Comparison of ENCODE assay signal across 8 cellular contexts in genomic region chrX:76144901-76145590, GRCh38. TPM values are rescaled to one million over a fixed set of nuclear protein-coding genes. Genes with fewer than 3 reads are reported as not detected.
DNase-seq lines count a peak whose midpoint lies in the region; ATAC-seq, FAIRE-seq and TF ChIP-seq lines count a peak whose summit lies in the region.
"Not testable (repeated sequence)": the region's sequence is repeated elsewhere in the genome, so short reads cannot be mapped to it uniquely, and the experiment has no call there.

No MANE protein-coding gene starts in this region.

- H3K9me3 Mint-ChIP-seq in activated naive CD8-positive, alpha-beta T cell treated with anti-CD3 and anti-CD28 coated beads, Interleukin-2, amount 50 U/mL, for 24 hours = not testable (repeated sequence)

- TF ChIP-seq CTCF in upper lobe of left lung (IDR thresholded peaks at IDR 0.05) = not testable (repeated sequence)

- not testable (repeated sequence) for DNase-seq in H54 (ENCODE audit: insufficient read length, low spot score); activated naive CD8-positive, alpha-beta T cell treated with anti-CD3 and anti-CD28 coated beads, Interleukin-2, amount 50 U/mL, for 24 hours; left lobe of liver (ENCODE audit: low spot score); upper lobe of left lung

- H3K36me3 Mint-ChIP-seq in activated naive CD8-positive, alpha-beta T cell treated with anti-CD3 and anti-CD28 coated beads, Interleukin-2, amount 50 U/mL, for 24 hours (ENCODE audit: low read depth) = not testable (repeated sequence)

- not testable (repeated sequence) for H3K4me3 ChIP-seq in upper lobe of left lung

- peak; percentile 61 for FAIRE-seq in H54 (lab: Jason Lieb, UNC)

- H3K4me1 Mint-ChIP-seq in activated naive CD8-positive, alpha-beta T cell treated with anti-CD3 and anti-CD28 coated beads, Interleukin-2, amount 50 U/mL, for 24 hours = peaks cover 22% of the 10 kb centered on the region

- TF ChIP-seq POLR2A in H54 (IDR thresholded peaks at IDR 0.05; ENCODE audit: low read depth, low read length); upper lobe of left lung (IDR thresholded peaks at IDR 0.05): not testable (repeated sequence)

- WGBS in upper lobe of left lung, 2 donors = no CpG with 5 or more reads among the region's 47 CpGs

- not testable (repeated sequence) for H3K27ac Mint-ChIP-seq in activated naive CD8-positive, alpha-beta T cell treated with anti-CD3 and anti-CD28 coated beads, Interleukin-2, amount 50 U/mL, for 24 hours

- not testable (repeated sequence) for TF ChIP-seq EP300 in upper lobe of left lung (IDR thresholded peaks at IDR 0.05)

- H3K9me3 ChIP-seq in upper lobe of left lung = not testable (repeated sequence)

- not testable (repeated sequence) for H3K27me3 ChIP-seq in upper lobe of left lung

- peaks cover 8 to 15% (median 12%) of the 10 kb centered on the region in 4 donors for H3K4me1 ChIP-seq in upper lobe of left lung

- H3K4me3 Mint-ChIP-seq in activated naive CD8-positive, alpha-beta T cell treated with anti-CD3 and anti-CD28 coated beads, Interleukin-2, amount 50 U/mL, for 24 hours = not testable (repeated sequence)

- ATAC-seq in GM18508 (IDR thresholded peaks at IDR 0.05; ENCODE audit: insufficient read depth, unreplicated experiment) = peak; percentile 25
- peak; percentile 48 for ATAC-seq in GM19438 (IDR thresholded peaks at IDR 0.05; ENCODE audit: low read depth, unreplicated experiment)
- ATAC-seq in HG03060 (IDR thresholded peaks at IDR 0.05; ENCODE audit: low read depth, unreplicated experiment) = peak; percentile 22
- ATAC-seq in HG03558 (IDR thresholded peaks at IDR 0.05; ENCODE audit: extremely low read depth, unreplicated experiment) = peak; percentile 17
- peak; percentile 59 for ATAC-seq in activated naive CD8-positive, alpha-beta T cell treated with anti-CD3 and anti-CD28 coated beads, Interleukin-2, amount 50 U/mL, for 24 hours
- peak; percentile 74 for ATAC-seq in left lobe of liver
- ATAC-seq in upper lobe of left lung (ENCODE audit: low FRiP score in 2 of 2) = peak; percentile 89 to 94

- not testable (repeated sequence) for H3K27ac ChIP-seq in upper lobe of left lung

- H3K27me3 Mint-ChIP-seq in activated naive CD8-positive, alpha-beta T cell treated with anti-CD3 and anti-CD28 coated beads, Interleukin-2, amount 50 U/mL, for 24 hours = not testable (repeated sequence)

- not testable (repeated sequence) for H3K36me3 ChIP-seq in upper lobe of left lung

RNA-seq across cellular contexts. Expression of gene PBDC1, which starts 27.8 kb away (rescaled TPM):
- total RNA-seq in left lobe of liver = 11.8 TPM
- total RNA-seq in upper lobe of left lung = 10 to 100 TPM; 11.5 to 26.8 (median 23.2) TPM

Comparison
In these comparisons a context has a peak if more than half of its experiments do, and no peak if none do; other contexts are left out.
1. ATAC-seq: peak in every context shown above with its lines; median percentile 92 in upper lobe of left lung; 74 in left lobe of liver; 59 in activated naive CD8-positive, alpha-beta T cell treated with anti-CD3 and anti-CD28 coated beads, Interleukin-2, amount 50 U/mL, for 24 hours; 48 in GM19438; 25 in GM18508; 22 in HG03060; 17 in HG03558.